In the genomic region with DNA sequence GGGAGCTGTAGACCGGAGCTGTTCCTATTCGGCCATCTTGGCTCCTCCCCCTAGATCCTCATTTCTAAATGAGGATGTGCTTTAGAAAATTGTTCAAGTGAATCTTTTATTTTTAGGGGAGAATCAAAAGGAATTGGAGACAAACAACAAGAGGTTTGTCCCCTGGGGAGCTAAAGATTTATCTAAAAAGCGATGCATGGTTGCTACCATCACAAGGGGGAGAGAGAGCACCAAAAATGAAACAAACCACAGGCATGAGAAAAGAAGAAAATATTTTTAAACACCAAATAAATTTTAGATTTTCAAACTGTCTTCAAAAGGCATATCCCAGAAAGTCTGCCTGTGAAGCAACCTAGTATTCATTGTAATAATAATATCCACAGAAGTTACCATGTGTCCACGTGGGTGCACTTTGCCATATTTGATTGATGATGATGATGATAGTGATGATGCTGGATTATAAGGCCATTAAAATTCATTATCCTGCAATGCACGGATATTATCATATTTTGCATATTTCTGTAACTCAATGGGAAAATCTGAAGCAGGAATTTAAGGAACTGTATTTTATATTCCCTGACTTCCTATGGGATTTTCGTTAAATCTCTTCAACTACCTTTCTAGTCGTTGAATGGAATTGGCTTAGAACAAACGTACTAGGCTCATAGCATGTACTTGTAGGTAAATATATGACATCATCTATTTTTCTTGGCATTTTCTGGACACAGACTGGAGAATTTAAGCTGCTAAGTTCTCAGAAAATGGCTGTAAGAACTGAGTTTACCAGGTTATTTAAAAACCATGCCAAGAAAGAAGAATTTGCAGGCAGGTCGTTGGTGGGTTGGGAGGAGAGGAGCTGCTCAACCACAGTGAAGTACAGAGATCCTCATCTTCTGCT, we compare ENCODE assay signal across 23 cellular contexts.
DNase-seq lines count a peak whose midpoint lies in the region; ATAC-seq and TF ChIP-seq lines count a peak whose summit lies in the region.
"Had no signal": no experiment of that assay in that cellular context is flagged by ENCODE, and none has a peak within 500 bp of the region (broad histone marks: within the 10 kb centered on the region; RNA-seq: fewer than 3 reads in every experiment).

No MANE protein-coding gene starts in this region.

- H3K27me3 ChIP-seq in HUES6 (ENCODE audit: control insufficient read depth, insufficient read depth, low read length) = peaks cover 5% of the 10 kb centered on the region; the same call in 1 of the 2 replicates
- H3K27me3 ChIP-seq in neural progenitor cell = no peaks in the 10 kb centered on the region
- H3K27me3 ChIP-seq: brain microvascular endothelial cell, suprapubic skin had no signal

- ATAC-seq in HG02642 (IDR thresholded peaks at IDR 0.05; ENCODE audit: poor library complexity, unreplicated experiment) (no peak), GM19455 (IDR thresholded peaks at IDR 0.05; ENCODE audit: unreplicated experiment) (no peak)
- ATAC-seq in stimulated activated effector memory CD8-positive, alpha-beta T cell treated with anti-CD3 and anti-CD28 coated beads, Interleukin-12 subunit alpha, Interleukin-12 subunit beta, amount 100 ng/mL, for 72 hours = no peak
- ATAC-seq: GM23338; Right ventricle myocardium inferior; stimulated activated memory B cell treated with anti-CD40 and anti-IgM and Interleukin-4, amounts not matched to agents 10 μg/mL and 1 μg/mL and 100 μg/mL, for 72 hours had no signal

- no peak overlapping the region for H2AFZ ChIP-seq in neural progenitor cell (replicated peaks)
- H2AFZ ChIP-seq: GM23338 had no signal

- DNase-seq in choroid plexus epithelial cell (ENCODE audit: low read depth) (peak; percentile 1), neural progenitor cell (ENCODE audit: low spot score) (no peak), T-helper 2 cell (no peak)
- DNase-seq in stimulated activated effector memory CD8-positive, alpha-beta T cell treated with anti-CD3 and anti-CD28 coated beads, Interleukin-12 subunit alpha, Interleukin-12 subunit beta, amount 100 ng/mL, for 72 hours (ENCODE audit: low spot score in 2 of 2) = no peak
- DNase-seq: activated CD4-positive, alpha-beta memory T cell treated with anti-CD3 and anti-CD28 coated beads, Interleukin-2, amount 10 ng/mL, durations not matched to agents 7 days and 5 days; activated gamma-delta T cell; activated T-cell treated with anti-CD3 and anti-CD28 coated beads for 4 hours; brain microvascular endothelial cell; CD8-positive, alpha-beta memory T cell; IMR-90; mesenchymal stem cell; MG63; NCI-H1436 had no signal

- peaks cover 3% of the 10 kb centered on the region for H3K36me3 Mint-ChIP-seq in neural progenitor cell
- no peaks in the 10 kb centered on the region for H3K36me3 Mint-ChIP-seq in stimulated activated effector memory CD8-positive, alpha-beta T cell treated with anti-CD3 and anti-CD28 coated beads, Interleukin-12 subunit alpha, Interleukin-12 subunit beta, amount 100 ng/mL, for 72 hours
- H3K36me3 Mint-ChIP-seq: CD8-positive, alpha-beta memory T cell; stimulated activated memory B cell treated with anti-CD40 and anti-IgM and Interleukin-4, amounts not matched to agents 10 μg/mL and 1 μg/mL and 100 μg/mL, for 72 hours had no signal

- H3K27me3 Mint-ChIP-seq in neural progenitor cell (ENCODE audit: insufficient read depth, low read depth) = peaks cover 7% of the 10 kb centered on the region

- H3K4me3 Mint-ChIP-seq in neural progenitor cell = no peak overlapping the region
- H3K4me3 Mint-ChIP-seq in stimulated activated effector memory CD8-positive, alpha-beta T cell treated with anti-CD3 and anti-CD28 coated beads, Interleukin-12 subunit alpha, Interleukin-12 subunit beta, amount 100 ng/mL, for 72 hours = no peak overlapping the region
- H3K4me3 Mint-ChIP-seq: activated CD4-positive, alpha-beta memory T cell treated with anti-CD3 and anti-CD28 coated beads, Interleukin-2, amount 10 ng/mL, durations not matched to agents 7 days and 5 days; CD8-positive, alpha-beta memory T cell; GM23338; stimulated activated memory B cell treated with anti-CD40 and anti-IgM and Interleukin-4, amounts not matched to agents 10 μg/mL and 1 μg/mL and 100 μg/mL, for 72 hours had no signal

- H3K27ac ChIP-seq in C4-2B (no peak overlapping the region), HUES6 (ENCODE audit: low read depth, low read length) (no peak overlapping the region), neural progenitor cell (no peak overlapping the region)
- H3K27ac ChIP-seq: brain microvascular endothelial cell, coronary artery, HL-60, suprapubic skin had no signal

- peaks cover 6% of the 10 kb centered on the region for H3K9me3 Mint-ChIP-seq in neural progenitor cell
- peaks cover 3% of the 10 kb centered on the region for H3K9me3 Mint-ChIP-seq in stimulated activated effector memory CD8-positive, alpha-beta T cell treated with anti-CD3 and anti-CD28 coated beads, Interleukin-12 subunit alpha, Interleukin-12 subunit beta, amount 100 ng/mL, for 72 hours
- H3K9me3 Mint-ChIP-seq: stimulated activated memory B cell treated with anti-CD40 and anti-IgM and Interleukin-4, amounts not matched to agents 10 μg/mL and 1 μg/mL and 100 μg/mL, for 72 hours had no signal

- H3F3A ChIP-seq in neural progenitor cell (ENCODE audit: low read depth) = peaks cover 26% of the 10 kb centered on the region

- peaks cover 36% of the 10 kb centered on the region for H3K4me1 Mint-ChIP-seq in neural progenitor cell
- H3K4me1 Mint-ChIP-seq in stimulated activated effector memory CD8-positive, alpha-beta T cell treated with anti-CD3 and anti-CD28 coated beads, Interleukin-12 subunit alpha, Interleukin-12 subunit beta, amount 100 ng/mL, for 72 hours = no peaks in the 10 kb centered on the region
- H3K4me1 Mint-ChIP-seq: activated CD4-positive, alpha-beta memory T cell treated with anti-CD3 and anti-CD28 coated beads, Interleukin-2, amount 10 ng/mL, durations not matched to agents 7 days and 5 days; CD8-positive, alpha-beta memory T cell; stimulated activated memory B cell treated with anti-CD40 and anti-IgM and Interleukin-4, amounts not matched to agents 10 μg/mL and 1 μg/mL and 100 μg/mL, for 72 hours had no signal

- H3K36me3 ChIP-seq in HUES6 (ENCODE audit: control insufficient read depth, insufficient read depth, low read length) = peaks cover 3% of the 10 kb centered on the region; the same call in 1 of the 2 replicates
- H3K36me3 ChIP-seq in neural progenitor cell = no peaks in the 10 kb centered on the region
- H3K36me3 ChIP-seq: brain microvascular endothelial cell, MG63, suprapubic skin had no signal

- no peaks in the 10 kb centered on the region for H3K4me1 ChIP-seq in HUES6 (ENCODE audit: control insufficient read depth, insufficient read depth, low read length)
- peaks cover 23% of the 10 kb centered on the region for H3K4me1 ChIP-seq in neural progenitor cell
- H3K4me1 ChIP-seq: suprapubic skin had no signal

- H3K9ac ChIP-seq in HUES6 (ENCODE audit: low read length) (no peak overlapping the region), neural progenitor cell (no peak overlapping the region)

- no peaks in the 10 kb centered on the region for H4K20me1 ChIP-seq in neural progenitor cell (ENCODE audit: low read depth)

- H3K79me2 ChIP-seq in neural progenitor cell (ENCODE audit: low read depth) = no peaks in the 10 kb centered on the region

- peak overlapping the region; percentile 49; the same call in 1 of the 2 replicates for H3K4me3 ChIP-seq in HUES6 (ENCODE audit: low read depth, low read length)
- H3K4me3 ChIP-seq in choroid plexus epithelial cell (ENCODE audit: low read depth, low read length) = no peak overlapping the region
- H3K4me3 ChIP-seq in neural progenitor cell = peak overlapping the region; percentile 22
- H3K4me3 ChIP-seq: coronary artery, GM23338, MG63, suprapubic skin had no signal

- TF ChIP-seq CTCF in C4-2B (conservative IDR thresholded peaks at IDR 0.05) = peak; percentile 25
- no peak for TF ChIP-seq CTCF in choroid plexus epithelial cell (conservative IDR thresholded peaks at IDR 0.05; ENCODE audit: low read depth, low read length)
- TF ChIP-seq CTCF in neural progenitor cell (IDR thresholded peaks at IDR 0.05) = peak; percentile 9

- H3K9me3 ChIP-seq in HUES6 (ENCODE audit: control insufficient read depth, insufficient read depth, low read depth, low read length) = no peaks in the 10 kb centered on the region
- H3K9me3 ChIP-seq in neural progenitor cell (ENCODE audit: low read depth) = no peaks in the 10 kb centered on the region
- H3K9me3 ChIP-seq: MG63, suprapubic skin had no signal

- peak overlapping the region; percentile 31 for H3K4me2 ChIP-seq in neural progenitor cell
- H3K4me2 ChIP-seq: GM23338 had no signal

- peak overlapping the region; percentile 31 for H3K27ac Mint-ChIP-seq in neural progenitor cell
- H3K27ac Mint-ChIP-seq in stimulated activated effector memory CD8-positive, alpha-beta T cell treated with anti-CD3 and anti-CD28 coated beads, Interleukin-12 subunit alpha, Interleukin-12 subunit beta, amount 100 ng/mL, for 72 hours = no peak overlapping the region
- H3K27ac Mint-ChIP-seq: activated CD4-positive, alpha-beta memory T cell treated with anti-CD3 and anti-CD28 coated beads, Interleukin-2, amount 10 ng/mL, durations not matched to agents 7 days and 5 days; CD8-positive, alpha-beta memory T cell; GM23338; stimulated activated memory B cell treated with anti-CD40 and anti-IgM and Interleukin-4, amounts not matched to agents 10 μg/mL and 1 μg/mL and 100 μg/mL, for 72 hours had no signal
